Comparison of ENCODE assay signal across 1 cellular context in the genomic region with DNA sequence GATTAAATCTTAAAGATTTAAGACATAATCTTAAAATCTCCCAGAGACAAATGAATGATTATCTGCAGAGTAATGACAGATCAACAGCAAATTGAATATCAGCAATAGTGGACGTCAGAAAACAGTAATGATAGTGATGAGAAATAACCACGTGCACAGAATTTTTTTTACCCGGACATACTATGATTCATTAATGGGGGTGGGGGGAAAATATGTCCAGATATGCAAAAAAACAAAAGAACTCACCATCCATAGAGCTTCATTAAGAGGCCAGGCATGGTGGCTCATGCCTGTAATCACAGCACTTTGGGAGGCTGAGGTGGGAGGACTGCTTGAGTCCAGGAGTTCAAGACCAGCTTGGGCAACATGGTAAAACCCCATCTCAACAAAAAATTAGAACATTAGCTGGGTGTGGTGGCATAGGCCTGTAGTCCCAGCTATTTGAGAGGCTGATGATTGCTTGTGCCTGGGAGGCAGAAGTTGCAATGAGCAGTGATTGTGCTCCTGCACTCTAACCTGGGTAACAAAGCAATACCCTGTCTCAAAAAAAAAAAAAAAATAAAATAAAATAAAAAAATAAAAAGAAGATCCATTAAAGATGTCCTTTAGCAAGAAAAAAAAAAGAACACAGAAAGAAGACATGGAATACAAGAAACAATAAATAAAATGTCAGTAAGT.
TF ChIP-seq lines count a peak whose summit lies in the region.

No MANE protein-coding gene starts in this region.

TF ChIP-seq in A549, 52 proteins besides CTCF, POLR2A, EP300 and RAD21:
- TF ChIP-seq, protein P1, sequence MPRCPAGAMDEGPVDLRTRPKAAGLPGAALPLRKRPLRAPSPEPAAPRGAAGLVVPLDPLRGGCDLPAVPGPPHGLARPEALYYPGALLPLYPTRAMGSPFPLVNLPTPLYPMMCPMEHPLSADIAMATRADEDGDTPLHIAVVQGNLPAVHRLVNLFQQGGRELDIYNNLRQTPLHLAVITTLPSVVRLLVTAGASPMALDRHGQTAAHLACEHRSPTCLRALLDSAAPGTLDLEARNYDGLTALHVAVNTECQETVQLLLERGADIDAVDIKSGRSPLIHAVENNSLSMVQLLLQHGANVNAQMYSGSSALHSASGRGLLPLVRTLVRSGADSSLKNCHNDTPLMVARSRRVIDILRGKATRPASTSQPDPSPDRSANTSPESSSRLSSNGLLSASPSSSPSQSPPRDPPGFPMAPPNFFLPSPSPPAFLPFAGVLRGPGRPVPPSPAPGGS (IDR thresholded peaks at IDR 0.05) = no peak
- TF ChIP-seq, protein P2, sequence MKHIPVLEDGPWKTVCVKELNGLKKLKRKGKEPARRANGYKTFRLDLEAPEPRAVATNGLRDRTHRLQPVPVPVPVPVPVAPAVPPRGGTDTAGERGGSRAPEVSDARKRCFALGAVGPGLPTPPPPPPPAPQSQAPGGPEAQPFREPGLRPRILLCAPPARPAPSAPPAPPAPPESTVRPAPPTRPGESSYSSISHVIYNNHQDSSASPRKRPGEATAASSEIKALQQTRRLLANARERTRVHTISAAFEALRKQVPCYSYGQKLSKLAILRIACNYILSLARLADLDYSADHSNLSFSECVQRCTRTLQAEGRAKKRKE (CRISPR knock-in tag; IDR thresholded peaks at IDR 0.05; ENCODE audit: low read depth) = no peak
- TF ChIP-seq FOSL2 (IDR thresholded peaks at IDR 0.05) (no peak), FOSL2 (CRISPR knock-in tag; IDR thresholded peaks at IDR 0.05) (peak; percentile 50), ZSCAN20 (CRISPR knock-in tag; IDR thresholded peaks at IDR 0.05) (no peak), HDAC2 (IDR thresholded peaks at IDR 0.05) (no peak), CHD2 (IDR thresholded peaks at IDR 0.05; ENCODE audit: low read length, partially characterized antibody) (no peak)
